Comparison of ENCODE assay signal across 8 cellular contexts in the genomic region with DNA sequence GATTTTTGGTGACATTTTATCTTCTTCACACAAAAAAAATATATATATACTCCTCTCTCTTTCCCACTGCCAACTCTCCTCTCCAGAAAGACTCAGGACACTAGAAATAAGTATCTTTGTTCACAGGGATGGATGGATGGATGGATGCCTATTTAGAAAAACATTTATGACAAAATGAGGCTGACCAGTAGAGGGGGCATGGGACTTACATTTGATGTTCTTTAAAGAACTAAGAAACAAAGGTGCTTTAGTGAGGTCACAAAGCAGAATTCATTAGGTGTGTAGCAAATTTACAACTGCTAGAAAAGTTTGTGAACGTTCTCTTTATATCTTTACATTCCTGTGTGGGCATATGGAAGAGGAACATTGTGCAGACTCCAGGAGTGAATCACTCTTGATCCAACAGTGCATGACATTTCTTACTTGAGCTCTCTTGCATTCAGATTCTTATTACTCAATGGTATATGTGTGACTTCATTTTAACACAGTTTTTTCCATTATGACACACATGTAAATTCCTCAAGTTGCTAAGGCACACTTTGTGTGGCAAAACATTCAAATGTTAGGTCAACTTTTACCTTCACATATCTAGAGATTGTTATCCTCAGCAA. TPM values are rescaled to one million over a fixed set of nuclear protein-coding genes. Genes with fewer than 3 reads are reported as not detected.
DNase-seq lines count a peak whose midpoint lies in the region; ATAC-seq and TF ChIP-seq lines count a peak whose summit lies in the region.

No MANE protein-coding gene starts in this region.

- H3K4me3 ChIP-seq in CD4-positive, alpha-beta memory T cell (ENCODE audit: low read length in 2 of 2) = no peak overlapping the region
- H3K4me3 ChIP-seq in foreskin fibroblast (ENCODE audit: low read depth in 1 of 2, low read length in 2 of 2) (no peak overlapping the region), sigmoid colon (no peak overlapping the region), aorta (ENCODE audit: low read length in 2 of 2) (no peak overlapping the region)

- H3K36me3 Mint-ChIP-seq in CD4-positive, alpha-beta memory T cell = no peaks in the 10 kb centered on the region
- no peaks in the 10 kb centered on the region for H3K36me3 Mint-ChIP-seq in activated CD4-positive, alpha-beta memory T cell treated with anti-CD3 and anti-CD28 coated beads, Interleukin-2, amount 10 ng/mL, durations not matched to agents 7 days and 5 days (ENCODE audit: low read depth)

- no peak overlapping the region for H3K4me3 Mint-ChIP-seq in CD4-positive, alpha-beta memory T cell
- no peak overlapping the region for H3K4me3 Mint-ChIP-seq in activated CD4-positive, alpha-beta memory T cell treated with anti-CD3 and anti-CD28 coated beads, Interleukin-2, amount 10 ng/mL, durations not matched to agents 7 days and 5 days

- peak; percentile 51 to 62 (median 59) for DNase-seq in CD4-positive, alpha-beta memory T cell
- peak; percentile 50 for DNase-seq in GM20000 (ENCODE audit: low spot score)
- peak; percentile 35 for DNase-seq in NCI-H2227 treated with DMSO at 0.1 percent for 48 hours (lab: John Stamatoyannopoulos, UW)
- DNase-seq in activated CD4-positive, alpha-beta memory T cell treated with anti-CD3 and anti-CD28 coated beads, Interleukin-2, amount 10 ng/mL, durations not matched to agents 7 days and 5 days = peak; percentile 40
- peak in 1 of 2 donors; percentile 70 for DNase-seq in foreskin fibroblast
- DNase-seq in sigmoid colon = no peak
- no peak for DNase-seq in aorta

- WGBS in sigmoid colon, 2 donors = 2 to 11% methylated on average over 1 of the region's 1 CpG
- WGBS in aorta, 2 donors = 11 to 14% methylated on average over 1 of the region's 1 CpG

- H3K27ac Mint-ChIP-seq in CD4-positive, alpha-beta memory T cell = no peak overlapping the region
- H3K27ac Mint-ChIP-seq in activated CD4-positive, alpha-beta memory T cell treated with anti-CD3 and anti-CD28 coated beads, Interleukin-2, amount 10 ng/mL, durations not matched to agents 7 days and 5 days = no peak overlapping the region

- POLR2A ChIA-PET in CD4-positive, alpha-beta memory T cell (lab: Charles Lee; ENCODE audit: partially characterized antibody) = interaction anchor here (0.7 to 1.1 kb wide), 2 partner anchors 180 to 191 kb away, joined by 3 to 6 read pairs; a partner anchor contains a TSS
- POLR2A ChIA-PET in activated CD4-positive, alpha-beta memory T cell treated with anti-CD3 and anti-CD28 coated beads, Interleukin-2, amount 10 ng/mL, durations not matched to agents 7 days and 5 days (lab: Charles Lee) = no interaction called here

- TF ChIP-seq CTCF in GM20000 (IDR thresholded peaks at IDR 0.05; ENCODE audit: extremely low read depth, missing control alignments) (peak; percentile 40), foreskin fibroblast (IDR thresholded peaks at IDR 0.05; ENCODE audit: low read depth, low read length) (peak; percentile 61), sigmoid colon (IDR thresholded peaks at IDR 0.05) (peak; percentile 38 to 54 (median 51))

- intact Hi-C loops in CD4-positive, alpha-beta memory T cell (cut with micrococcal nuclease) = loop anchor here (1.0 kb wide), 2 partner anchors 191 to 255 kb away; no protein-coding TSS in a partner anchor
- intact Hi-C loops in sigmoid colon (cut with DNase I) = loop anchor here (1.0 to 5.0 kb wide), 2 partner anchors 191 to 255 kb away; no protein-coding TSS in a partner anchor
- intact Hi-C loops in aorta (cut with DNase I) = loop anchor here in 1 of 2 donors (5.0 kb wide), 1 partner anchor 256 kb away; no protein-coding TSS in a partner anchor

- H3K27me3 ChIP-seq in CD4-positive, alpha-beta memory T cell (ENCODE audit: insufficient read depth, low read length) = no peaks in the 10 kb centered on the region
- H3K27me3 ChIP-seq in sigmoid colon = no peaks in the 10 kb centered on the region
- no peaks in the 10 kb centered on the region for H3K27me3 ChIP-seq in aorta (ENCODE audit: control insufficient read depth in 1 of 2, insufficient read depth in 2 of 2, low read length in 1 of 2)

- no peaks in the 10 kb centered on the region for H3K36me3 ChIP-seq in CD4-positive, alpha-beta memory T cell (ENCODE audit: insufficient read depth, low read length)
- H3K36me3 ChIP-seq in sigmoid colon (no peaks in the 10 kb centered on the region), aorta (ENCODE audit: control insufficient read depth in 1 of 2, insufficient read depth in 2 of 2, low read length in 1 of 2) (no peaks in the 10 kb centered on the region)

- H3K4me1 Mint-ChIP-seq in CD4-positive, alpha-beta memory T cell = no peaks in the 10 kb centered on the region
- no peaks in the 10 kb centered on the region for H3K4me1 Mint-ChIP-seq in activated CD4-positive, alpha-beta memory T cell treated with anti-CD3 and anti-CD28 coated beads, Interleukin-2, amount 10 ng/mL, durations not matched to agents 7 days and 5 days

- H3K4me1 ChIP-seq in CD4-positive, alpha-beta memory T cell (ENCODE audit: insufficient read depth, low read length) = no peaks in the 10 kb centered on the region
- H3K4me1 ChIP-seq in sigmoid colon (peaks cover 0 to 4% (median 0%) of the 10 kb centered on the region in 4 donors), aorta (ENCODE audit: control insufficient read depth in 1 of 2, insufficient read depth in 2 of 2, low read length in 2 of 2) (no peaks in the 10 kb centered on the region)

- H3K9me3 Mint-ChIP-seq in CD4-positive, alpha-beta memory T cell = no peaks in the 10 kb centered on the region
- no peaks in the 10 kb centered on the region for H3K9me3 Mint-ChIP-seq in activated CD4-positive, alpha-beta memory T cell treated with anti-CD3 and anti-CD28 coated beads, Interleukin-2, amount 10 ng/mL, durations not matched to agents 7 days and 5 days

- no peaks in the 10 kb centered on the region for H3K9me3 ChIP-seq in CD4-positive, alpha-beta memory T cell (ENCODE audit: control insufficient read depth in 1 of 2, low read length in 2 of 2)
- H3K9me3 ChIP-seq in sigmoid colon (no peaks in the 10 kb centered on the region), aorta (ENCODE audit: control insufficient read depth, low read length) (no peaks in the 10 kb centered on the region)

- TF ChIP-seq POLR2A in sigmoid colon (IDR thresholded peaks at IDR 0.05) = no peak

- H3K27ac ChIP-seq in CD4-positive, alpha-beta memory T cell (ENCODE audit: low read depth, low read length) = no peak overlapping the region
- no peak overlapping the region for H3K27ac ChIP-seq in sigmoid colon
- H3K27ac ChIP-seq in aorta (ENCODE audit: low read depth in 1 of 2, low read length in 2 of 2) = no peak overlapping the region

- CTCF ChIA-PET in CD4-positive, alpha-beta memory T cell (lab: Charles Lee; ENCODE audit: partially characterized antibody) = interaction anchor here (0.7 to 6.5 kb wide), 20 partner anchors 10 to 265 kb away, joined by 3 to 160 read pairs (median 4); a partner anchor contains a TSS
- CTCF ChIA-PET in activated CD4-positive, alpha-beta memory T cell treated with anti-CD3 and anti-CD28 coated beads, Interleukin-2, amount 10 ng/mL, durations not matched to agents 7 days and 5 days (lab: Charles Lee) = interaction anchor here (0.6 to 3.2 kb wide), 10 partner anchors 11 to 255 kb away, joined by 3 to 68 read pairs (median 6); a partner anchor contains a TSS

- ATAC-seq in aorta (ENCODE audit: low FRiP score) = no peak
- ATAC-seq in GM18868 (IDR thresholded peaks at IDR 0.05; ENCODE audit: unreplicated experiment) = no peak

- H3K27me3 Mint-ChIP-seq in CD4-positive, alpha-beta memory T cell = peaks cover 1 to 3% of the 10 kb centered on the region in 2 donors
- H3K27me3 Mint-ChIP-seq in activated CD4-positive, alpha-beta memory T cell treated with anti-CD3 and anti-CD28 coated beads, Interleukin-2, amount 10 ng/mL, durations not matched to agents 7 days and 5 days = peaks cover 4% of the 10 kb centered on the region

- TF ChIP-seq EP300 in sigmoid colon (IDR thresholded peaks at IDR 0.05) = no peak

RNA-seq across cellular contexts. Expression of a gene that starts 15.8 kb away (rescaled TPM):
- 10 to 100 TPM; 12.8 to 13.8 TPM for total RNA-seq in CD4-positive, alpha-beta memory T cell
- polyA plus RNA-seq in CD4-positive, alpha-beta memory T cell = under 1 TPM; 0.04 to 0.38 TPM
- 10 to 100 TPM in 1 of 2 experiments, 1 to 10 TPM in 1; 7.7 to 10.8 TPM for total RNA-seq in activated CD4-positive, alpha-beta memory T cell treated with anti-CD3 and anti-CD28 coated beads, Interleukin-2, amount 10 ng/mL, durations not matched to agents 7 days and 5 days
- total RNA-seq in sigmoid colon = 10 to 100 TPM; 10.7 to 14.1 (median 11.8) TPM
- polyA plus RNA-seq in sigmoid colon = 1 to 10 TPM; 4.8 to 7.6 (median 5.1) TPM
- 10 to 100 TPM; 13.0 to 21.9 TPM for total RNA-seq in aorta
- 1 to 10 TPM; 3.5 to 8.6 TPM for polyA plus RNA-seq in aorta

RNA-seq across cellular contexts. Expression of a gene that starts 45.9 kb away (rescaled TPM):
- not detected for total RNA-seq in CD4-positive, alpha-beta memory T cell
- polyA plus RNA-seq in CD4-positive, alpha-beta memory T cell = not detected
- under 1 TPM; 0.40 to 0.76 TPM for total RNA-seq in activated CD4-positive, alpha-beta memory T cell treated with anti-CD3 and anti-CD28 coated beads, Interleukin-2, amount 10 ng/mL, durations not matched to agents 7 days and 5 days
- total RNA-seq in sigmoid colon (10 to 100 TPM; 36.0 to 65.8 (median 48.1) TPM), aorta (10 to 100 TPM; 20.8 to 23.1 TPM)
- polyA plus RNA-seq in sigmoid colon (1 to 10 TPM; 1.4 to 5.9 (median 4.8) TPM), aorta (10 to 100 TPM; 17.6 to 30.2 TPM)

Comparison
In these comparisons a context has a peak if more than half of its experiments do, and no peak if none do; other contexts are left out.
1. DNase-seq: peak in CD4-positive, alpha-beta memory T cell (5 of 5), GM20000 (single experiment), NCI-H2227 treated with DMSO at 0.1 percent for 48 hours (single experiment) and activated CD4-positive, alpha-beta memory T cell treated with anti-CD3 and anti-CD28 coated beads, Interleukin-2, amount 10 ng/mL, durations not matched to agents 7 days and 5 days (single experiment); none in sigmoid colon (single experiment) and aorta (0 of 2).
2. RNA of a gene that starts 45.9 kb away (total RNA-seq): 36.0 to 65.8 TPM in sigmoid colon and 20.8 to 23.1 TPM in aorta; 0.40 to 0.76 TPM in activated CD4-positive, alpha-beta memory T cell treated with anti-CD3 and anti-CD28 coated beads, Interleukin-2, amount 10 ng/mL, durations not matched to agents 7 days and 5 days and not detected in CD4-positive, alpha-beta memory T cell; every median in the first group is over 10 times any median in the second.
3. Peak in every context shown above with its lines, with median percentiles within 50 percentile points of each other: CTCF ChIP-seq.